ENCODE assay signal across 1 cellular context in genomic region chr4:76563804-76564468, GRCh38.
TF ChIP-seq lines count a peak whose summit lies in the region.

No MANE protein-coding gene starts in this region.

TF ChIP-seq in GM23338, 12 proteins besides CTCF, POLR2A, EP300 and RAD21 (continued from another document):
- no peak for TF ChIP-seq REST (IDR thresholded peaks at IDR 0.05; ENCODE audit: unreplicated experiment)
- TF ChIP-seq CREB1 (CRISPR knock-in tag; IDR thresholded peaks at IDR 0.05; ENCODE audit: low read depth), result no peak
- no peak for TF ChIP-seq ZNF114 (CRISPR knock-in tag; IDR thresholded peaks at IDR 0.05)
- no peak for TF ChIP-seq NANOG (IDR thresholded peaks at IDR 0.05; ENCODE audit: borderline replicate concordance)
- TF ChIP-seq ZNF462 (CRISPR knock-in tag; IDR thresholded peaks at IDR 0.05), result no peak
- TF ChIP-seq EZH2 (IDR thresholded peaks at IDR 0.05; ENCODE audit: low read depth, unreplicated experiment), result no peak
- no peak for TF ChIP-seq ZNF331 (CRISPR knock-in tag; IDR thresholded peaks at IDR 0.05; ENCODE audit: low read depth)
- no peak for TF ChIP-seq ETS1 (IDR thresholded peaks at IDR 0.05)
- no peak for TF ChIP-seq STAT1 (IDR thresholded peaks at IDR 0.05; ENCODE audit: unreplicated experiment)
- TF ChIP-seq EZH2phosphoT487 (IDR thresholded peaks at IDR 0.05; ENCODE audit: unreplicated experiment), result no peak
